In the genomic region with DNA sequence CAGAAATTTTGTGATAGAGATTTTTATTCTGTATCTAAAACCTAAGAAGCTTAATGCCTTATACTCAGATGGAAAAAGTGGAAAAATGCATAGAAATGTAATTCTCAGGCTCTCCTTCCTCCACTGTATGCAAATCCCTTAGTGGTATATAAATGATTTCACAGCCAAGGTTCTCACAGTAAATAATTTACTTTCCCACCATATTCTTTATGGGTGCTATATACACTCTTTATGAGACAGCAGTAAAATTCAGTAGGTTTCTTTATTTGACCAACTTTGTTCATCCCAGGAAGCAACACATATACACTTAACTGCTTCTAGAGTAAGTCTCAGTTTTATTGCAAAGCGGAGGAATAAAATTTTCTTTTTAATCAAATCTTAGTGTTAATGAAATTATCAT, we compare ENCODE assay signal across 8 cellular contexts.
"Had no signal": no experiment of that assay in that cellular context is flagged by ENCODE, and none has a peak within 500 bp of the region (broad histone marks: within the 10 kb centered on the region; RNA-seq: fewer than 3 reads in every experiment).

No MANE protein-coding gene starts in this region.

- DNase-seq: GM23248, GOT3, H7, HFFc6, IMR-90 had no signal

- FAIRE-seq: HTR-8/SVneo had no signal

- H3K27ac ChIP-seq: GM23248 had no signal

- H3K36me3 ChIP-seq: HAP-1 had no signal

- ATAC-seq: HCT116 had no signal

- H3K4me1 ChIP-seq: HAP-1 had no signal

- H3K9me3 ChIP-seq: HAP-1 had no signal

- H3K4me3 ChIP-seq: GM23248, HAP-1 had no signal
